In genomic region chr3:104556372-104557078, GRCh38 we compare ENCODE assay signal across 18 cellular contexts.
A peak's percentile ranks its signal among the peaks of the same experiment; 100 is the strongest.
DNase-seq lines count a peak whose midpoint lies in the region; ATAC-seq and TF ChIP-seq lines count a peak whose summit lies in the region.
"Had no signal": no experiment of that assay in that cellular context is flagged by ENCODE, and none has a peak within 500 bp of the region (broad histone marks: within the 10 kb centered on the region; RNA-seq: fewer than 3 reads in every experiment).

No MANE protein-coding gene starts in this region.

- H3K27me3 Mint-ChIP-seq in CD4-positive, alpha-beta T cell: no peaks in the 10 kb centered on the region
- H3K27me3 Mint-ChIP-seq: type B pancreatic cell had no signal

- no peaks in the 10 kb centered on the region; a peak in 1 of 4 replicates for H3K4me1 ChIP-seq in SK-N-SH (ENCODE audit: control insufficient read depth in 1 of 2, insufficient read depth in 2 of 2, low read depth in 1 of 2, low read length in 1 of 2)

- no peaks in the 10 kb centered on the region for H4K20me1 ChIP-seq in SK-N-SH (ENCODE audit: insufficient read depth)

- H3K9me3 ChIP-seq in SK-N-SH: no peaks in the 10 kb centered on the region
- H3K9me3 ChIP-seq in CD4-positive, alpha-beta T cell (ENCODE audit: control insufficient read depth, low read length): no peaks in the 10 kb centered on the region

- H2AFZ ChIP-seq in SK-N-SH (ENCODE audit: low read depth): peak overlapping the region; percentile 39

- H3K27ac ChIP-seq in HL-60 (replicated peaks) (peak overlapping the region; percentile 40), SK-N-SH (ENCODE audit: low read depth in 2 of 2, low read length in 1 of 2) (peak overlapping the region; percentile 21 to 28; a peak in 2 of 4 replicates)
- H3K27ac ChIP-seq in CD4-positive, alpha-beta T cell (ENCODE audit: low read depth, low read length): no peak overlapping the region
- H3K27ac ChIP-seq: dorsolateral prefrontal cortex had no signal

- no peaks in the 10 kb centered on the region for H3K79me2 ChIP-seq in SK-N-SH (ENCODE audit: insufficient read depth)

- TF ChIP-seq EP300 in SK-N-SH (IDR thresholded peaks at IDR 0.05; ENCODE audit: borderline replicate concordance in 1 of 2, low read depth in 1 of 2, low read length in 1 of 2): peak in 1 of 2 experiments; percentile 29; a peak in 1 of 4 replicates

- H3K9me3 Mint-ChIP-seq in CD4-positive, alpha-beta T cell: no peaks in the 10 kb centered on the region
- H3K9me3 Mint-ChIP-seq: activated T-cell treated with anti-CD3 and anti-CD28 coated beads, Interleukin-2, amount 50 U/mL, for 4 hours; stimulated activated effector memory CD8-positive, alpha-beta T cell treated with anti-CD3 and anti-CD28 coated beads, Interleukin-12 subunit alpha, Interleukin-12 subunit beta, amount 100 ng/mL, for 72 hours had no signal

- intact Hi-C loops in CD4-positive, alpha-beta T cell (cut with DNase I, micrococcal nuclease): no loop called here

- DNase-seq in AG10803 (ENCODE audit: low read depth) (peak; percentile 1), HL-60 (ENCODE audit: low read depth in 1 of 2, low spot score in 1 of 2) (peak; percentile 38 to 75), SK-N-SH (no peak), iris pigment epithelial cell (ENCODE audit: low read depth) (peak; percentile 34), COLO668 (lab: John Stamatoyannopoulos, UW; ENCODE audit: unreplicated experiment) (no peak), T1000 (lab: John Stamatoyannopoulos, UW) (no peak), NAMALWA (ENCODE audit: low spot score) (no peak)
- no peak for DNase-seq in CD4-positive, alpha-beta T cell
- DNase-seq: activated CD4-positive, alpha-beta T cell treated with anti-CD3 and anti-CD28 coated beads for 36 hours; activated T-cell treated with anti-CD3 and anti-CD28 coated beads, Interleukin-2, amount 50 U/mL, for 4 hours; dorsolateral prefrontal cortex; islet precursor cell; NCI-H2107; NK-92 treated with Interleukin-12 subunit alpha and Interleukin-12 subunit beta, amount 100 ng/mL, for 24 hours; right cardiac atrium; stimulated activated CD4-positive, alpha-beta T cell treated with anti-CD3 and anti-CD28 coated beads, Interleukin-4, amount 100 ng/mL, for 1 hour had no signal

- TF ChIP-seq RAD21 in SK-N-SH (IDR thresholded peaks at IDR 0.05; ENCODE audit: low read length): no peak

- no peak overlapping the region for H3K4me3 Mint-ChIP-seq in CD4-positive, alpha-beta T cell
- H3K4me3 Mint-ChIP-seq: activated CD4-positive, alpha-beta T cell treated with anti-CD3 and anti-CD28 coated beads for 36 hours; activated T-cell treated with anti-CD3 and anti-CD28 coated beads, Interleukin-2, amount 50 U/mL, for 4 hours; stimulated activated effector memory CD8-positive, alpha-beta T cell treated with anti-CD3 and anti-CD28 coated beads, Interleukin-12 subunit alpha, Interleukin-12 subunit beta, amount 100 ng/mL, for 72 hours; type B pancreatic cell had no signal

- H3K36me3 Mint-ChIP-seq in CD4-positive, alpha-beta T cell (ENCODE audit: low read depth): no peaks in the 10 kb centered on the region
- H3K36me3 Mint-ChIP-seq: stimulated activated effector memory CD8-positive, alpha-beta T cell treated with anti-CD3 and anti-CD28 coated beads, Interleukin-12 subunit alpha, Interleukin-12 subunit beta, amount 100 ng/mL, for 72 hours; type B pancreatic cell had no signal

- no peak overlapping the region for H3K9ac ChIP-seq in SK-N-SH

- no peak overlapping the region for H3K4me3 ChIP-seq in AG10803 (ENCODE audit: low read length)
- no peak overlapping the region for H3K4me3 ChIP-seq in HL-60 (replicated peaks; ENCODE audit: insufficient read depth, low read length)
- H3K4me3 ChIP-seq in SK-N-SH (ENCODE audit: low read depth in 2 of 2, low read length in 1 of 2): no peak overlapping the region
- H3K4me3 ChIP-seq: dorsolateral prefrontal cortex had no signal

- H3F3A ChIP-seq in SK-N-SH (replicated peaks; ENCODE audit: insufficient read depth): peaks cover 7% of the 10 kb centered on the region

- H3K4me2 ChIP-seq in SK-N-SH: peak overlapping the region; percentile 14; the same call in 1 of the 2 replicates

- no peak overlapping the region for H3K27ac Mint-ChIP-seq in CD4-positive, alpha-beta T cell
- H3K27ac Mint-ChIP-seq: activated CD4-positive, alpha-beta T cell treated with anti-CD3 and anti-CD28 coated beads for 36 hours; stimulated activated effector memory CD8-positive, alpha-beta T cell treated with anti-CD3 and anti-CD28 coated beads, Interleukin-12 subunit alpha, Interleukin-12 subunit beta, amount 100 ng/mL, for 72 hours; type B pancreatic cell had no signal

- CTCF ChIA-PET in SK-N-SH (lab: Yijun Ruan, JAX): no interaction called here
- CTCF ChIA-PET in CD4-positive, alpha-beta T cell (lab: Charles Lee): no interaction called here

- 32% methylated on average over 4 of the region's 4 CpGs for WGBS in SK-N-SH (ENCODE audit: low lambda C conversion rate)

- H3K4me1 Mint-ChIP-seq in CD4-positive, alpha-beta T cell (ENCODE audit: low read depth): no peaks in the 10 kb centered on the region
- H3K4me1 Mint-ChIP-seq: stimulated activated effector memory CD8-positive, alpha-beta T cell treated with anti-CD3 and anti-CD28 coated beads, Interleukin-12 subunit alpha, Interleukin-12 subunit beta, amount 100 ng/mL, for 72 hours had no signal

- ATAC-seq in CD4-positive, alpha-beta T cell (ENCODE audit: poor library complexity): no peak
- ATAC-seq: activated CD4-positive, alpha-beta T cell treated with anti-CD3 and anti-CD28 coated beads for 36 hours; activated T-cell treated with anti-CD3 and anti-CD28 coated beads, Interleukin-2, amount 50 U/mL, for 4 hours; right cardiac atrium; stimulated activated effector memory CD8-positive, alpha-beta T cell treated with anti-CD3 and anti-CD28 coated beads, Interleukin-12 subunit alpha, Interleukin-12 subunit beta, amount 100 ng/mL, for 72 hours had no signal

- TF ChIP-seq CTCF in AG10803 (conservative IDR thresholded peaks at IDR 0.05; ENCODE audit: low read length): no peak
- TF ChIP-seq CTCF in HL-60 (IDR thresholded peaks at IDR 0.05; ENCODE audit: insufficient read depth, low read length): no peak
- TF ChIP-seq CTCF in SK-N-SH (IDR thresholded peaks at IDR 0.05): no peak
- TF ChIP-seq CTCF in CD4-positive, alpha-beta T cell (IDR thresholded peaks at IDR 0.05): no peak

- H3K27me3 ChIP-seq in HL-60 (ENCODE audit: insufficient read depth, poor library complexity, severe bottlenecking): no peaks in the 10 kb centered on the region
- H3K27me3 ChIP-seq in SK-N-SH (ENCODE audit: insufficient read depth): no peaks in the 10 kb centered on the region
- no peaks in the 10 kb centered on the region for H3K27me3 ChIP-seq in CD4-positive, alpha-beta T cell (ENCODE audit: control insufficient read depth, insufficient read depth, low read length)
- H3K27me3 ChIP-seq: dorsolateral prefrontal cortex had no signal

- no peaks in the 10 kb centered on the region for H3K36me3 ChIP-seq in SK-N-SH (replicated peaks in 1 of 2; ENCODE audit: control insufficient read depth in 1 of 2, insufficient read depth in 2 of 2, low read length in 1 of 2)

- no peaks in the 10 kb centered on the region for H3K9me2 ChIP-seq in SK-N-SH

- POLR2A ChIA-PET in SK-N-SH (lab: Yijun Ruan, JAX): no interaction called here
- POLR2A ChIA-PET in CD4-positive, alpha-beta T cell (lab: Charles Lee): interaction anchor here (1.2 kb wide), 1 partner anchor 17 kb away, joined by 3 read pairs; no protein-coding TSS in a partner anchor

TF ChIP-seq in SK-N-SH, 30 proteins besides CTCF, POLR2A, EP300 and RAD21:
- TF ChIP-seq PBX3 (IDR thresholded peaks at IDR 0.05) (0 out of 2 replicates have a peak, but pooled peaks have one; percentile 12), MEF2A (IDR thresholded peaks at IDR 0.05; ENCODE audit: borderline replicate concordance, low read depth) (peak; percentile 50; the same call in 1 of the 2 replicates), SMC3 (IDR thresholded peaks at IDR 0.05; ENCODE audit: low read depth, low read length) (no peak), TEAD4 (IDR thresholded peaks at IDR 0.05; ENCODE audit: borderline replicate concordance, insufficient read depth) (0 out of 2 replicates have a peak, but pooled peaks have one; percentile 10), TCF12 (IDR thresholded peaks at IDR 0.05) (peak; percentile 35; the same call in 1 of the 2 replicates)
TF ChIP-seq in SK-N-SH: peak in this region for 4.

Comparison
In these comparisons a context has a peak if more than half of its experiments do, and no peak if none do; other contexts are left out.
1. DNase-seq: peak in AG10803 (single experiment), HL-60 (2 of 2) and iris pigment epithelial cell (single experiment); none in SK-N-SH (single experiment), COLO668 (single experiment), CD4-positive, alpha-beta T cell (0 of 10), T1000 (single experiment) and NAMALWA (single experiment).